In the genomic region with DNA sequence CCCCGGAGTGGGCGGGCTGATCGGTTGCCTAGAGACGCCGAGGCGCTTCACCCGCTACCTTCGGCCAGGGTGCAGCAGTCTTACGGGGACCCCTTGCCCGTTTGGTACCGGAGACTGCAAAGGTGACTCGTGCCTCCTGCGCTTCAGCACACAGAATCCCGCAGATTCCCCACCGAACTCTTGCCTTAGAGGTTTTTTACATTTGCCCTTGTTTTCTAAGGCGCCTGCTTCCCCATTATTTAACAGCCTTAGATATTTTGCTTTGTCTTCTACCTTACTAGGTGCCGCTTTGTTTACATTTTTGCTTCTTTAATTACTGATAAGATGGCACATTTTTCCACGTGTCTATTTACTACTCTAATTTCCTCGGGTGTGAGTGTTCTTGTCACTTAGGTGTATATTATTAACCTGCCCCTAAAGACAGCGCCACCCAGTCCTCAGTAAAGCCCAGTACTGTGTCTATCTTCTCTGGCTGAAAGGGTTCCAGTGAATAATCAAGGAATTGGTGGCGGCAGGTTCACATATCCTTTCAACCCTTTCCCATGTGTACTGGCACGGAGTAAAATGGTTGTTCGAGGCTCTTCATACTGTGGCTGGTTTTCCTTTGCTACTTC, we compare ENCODE assay signal across 8 cellular contexts. TPM values are rescaled to one million over a fixed set of nuclear protein-coding genes. Genes with fewer than 3 reads are reported as not detected.
DNase-seq lines count a peak whose midpoint lies in the region; ATAC-seq and TF ChIP-seq lines count a peak whose summit lies in the region.

No MANE protein-coding gene starts in this region.

- TF ChIP-seq CTCF in AG04450 (IDR thresholded peaks at IDR 0.05; ENCODE audit: low read depth, low read length) (0 out of 2 replicates have a peak, but pooled peaks have one; percentile 9), HFF-Myc (IDR thresholded peaks at IDR 0.05; ENCODE audit: low read depth, low read length, missing control alignments) (no peak), kidney epithelial cell (IDR thresholded peaks at IDR 0.05; ENCODE audit: insufficient read depth, low read length, poor library complexity, severe bottlenecking) (peak; percentile 20)

- CTCF ChIA-PET in AG04450 (lab: Charles Lee), result interaction anchor here (1.1 to 1.3 kb wide), 2 partner anchors 10 to 14 kb away, joined by 4 to 5 read pairs; no protein-coding TSS in a partner anchor

- POLR2A ChIA-PET in AG04450 (lab: Yijun Ruan, JAX), result interaction anchor here (0.8 to 1.1 kb wide), 3 partner anchors 66 to 166 kb away, joined by 3 to 4 read pairs (median 3); a partner anchor contains a TSS

- peaks cover 11 to 14% of the 10 kb centered on the region in 2 donors for H3K36me3 Mint-ChIP-seq in activated naive CD4-positive, alpha-beta T cell treated with anti-CD3 and anti-CD28 coated beads, Interleukin-2, amount 50 U/mL, for 72 hours

- H3K9me3 Mint-ChIP-seq in activated naive CD4-positive, alpha-beta T cell treated with anti-CD3 and anti-CD28 coated beads, Interleukin-2, amount 50 U/mL, for 72 hours, result no peaks in the 10 kb centered on the region

- DNase-seq in AG04450 (ENCODE audit: low read depth, low spot score) (no peak), HFF-Myc (ENCODE audit: extremely low read depth, low read depth) (no peak), kidney epithelial cell (ENCODE audit: low read depth) (no peak), NCI-H226 (no peak), HT-29 (ENCODE audit: low spot score) (no peak)
- no peak for DNase-seq in activated naive CD4-positive, alpha-beta T cell treated with anti-CD3 and anti-CD28 coated beads, Interleukin-2, amount 50 U/mL, for 72 hours (ENCODE audit: low spot score in 2 of 2)
- no peak for DNase-seq in stimulated activated CD4-positive, alpha-beta T cell treated with anti-CD3 and anti-CD28 coated beads, Interleukin-4, amount 100 ng/mL, for 24 hours

- peak overlapping the region; percentile 34 to 99 for H3K27ac Mint-ChIP-seq in activated naive CD4-positive, alpha-beta T cell treated with anti-CD3 and anti-CD28 coated beads, Interleukin-2, amount 50 U/mL, for 72 hours

- H3K4me3 ChIP-seq in AG04450 (ENCODE audit: low read depth, low read length) (peak overlapping the region; percentile 77), HFF-Myc (replicated peaks; ENCODE audit: low read depth, low read length) (peak overlapping the region; percentile 95), kidney epithelial cell (ENCODE audit: low read depth, low read length) (peak overlapping the region; percentile 67), subcutaneous abdominal adipose tissue (ENCODE audit: low read depth in 1 of 5, low read length in 5 of 5) (peak overlapping the region; percentile 80 to 86 (median 81))

- H3K4me1 ChIP-seq in subcutaneous abdominal adipose tissue (ENCODE audit: control insufficient read depth in 5 of 5, insufficient read depth in 5 of 5, low read length in 5 of 5), result peaks cover 0 to 22% (median 20%) of the 10 kb centered on the region in 5 donors

- H3K9ac ChIP-seq in subcutaneous abdominal adipose tissue (ENCODE audit: low read length in 5 of 5), result peak overlapping the region in 4 of 5 donors; percentile 49 to 61 (median 54)

- H3K9me3 ChIP-seq in AG04450 (ENCODE audit: control insufficient read depth, insufficient read depth, low read length) (no peaks in the 10 kb centered on the region), subcutaneous abdominal adipose tissue (ENCODE audit: control insufficient read depth in 5 of 5, low read length in 5 of 5) (no peaks in the 10 kb centered on the region)

- H3K27me3 ChIP-seq in AG04450 (ENCODE audit: control insufficient read depth, insufficient read depth, low read length) (no peaks in the 10 kb centered on the region), kidney epithelial cell (ENCODE audit: control insufficient read depth, insufficient read depth, low read length) (no peaks in the 10 kb centered on the region), subcutaneous abdominal adipose tissue (ENCODE audit: control insufficient read depth in 5 of 5, insufficient read depth in 4 of 5, low read length in 5 of 5) (no peaks in the 10 kb centered on the region)

- H3K36me3 ChIP-seq in kidney epithelial cell (ENCODE audit: control insufficient read depth, insufficient read depth, low read length) (no peaks in the 10 kb centered on the region), subcutaneous abdominal adipose tissue (ENCODE audit: control insufficient read depth in 5 of 5, insufficient read depth in 5 of 5, low read length in 5 of 5) (no peaks in the 10 kb centered on the region)

- ATAC-seq in activated naive CD4-positive, alpha-beta T cell treated with anti-CD3 and anti-CD28 coated beads, Interleukin-2, amount 50 U/mL, for 72 hours, result no peak

- H3K27ac ChIP-seq in AG04450 (ENCODE audit: low read depth, low read length), result no peak overlapping the region
- H3K27ac ChIP-seq in subcutaneous abdominal adipose tissue (ENCODE audit: low read depth, low read length), result no peak overlapping the region

RNA-seq across cellular contexts. Expression of a gene that starts 0.6 kb away (rescaled TPM):
- polyA plus RNA-seq in AG04450 (2011; rRNA removed), result 1.7 and 2.3 TPM in 2 replicates
- polyA minus RNA-seq in AG04450 (2011; rRNA and poly(A)+ RNA removed), result 6.2 and 10.5 TPM in 2 replicates
- 10 to 100 TPM; 41.0 to 57.7 TPM for total RNA-seq in activated naive CD4-positive, alpha-beta T cell treated with anti-CD3 and anti-CD28 coated beads, Interleukin-2, amount 50 U/mL, for 72 hours
- 2.5 and 3.2 TPM in 2 replicates for total RNA-seq in kidney epithelial cell
- 11.1 and 15.2 TPM in 2 replicates for total RNA-seq in HT-29 (2014; rRNA removed; shearing (Covaris generic))
